In the genomic region with DNA sequence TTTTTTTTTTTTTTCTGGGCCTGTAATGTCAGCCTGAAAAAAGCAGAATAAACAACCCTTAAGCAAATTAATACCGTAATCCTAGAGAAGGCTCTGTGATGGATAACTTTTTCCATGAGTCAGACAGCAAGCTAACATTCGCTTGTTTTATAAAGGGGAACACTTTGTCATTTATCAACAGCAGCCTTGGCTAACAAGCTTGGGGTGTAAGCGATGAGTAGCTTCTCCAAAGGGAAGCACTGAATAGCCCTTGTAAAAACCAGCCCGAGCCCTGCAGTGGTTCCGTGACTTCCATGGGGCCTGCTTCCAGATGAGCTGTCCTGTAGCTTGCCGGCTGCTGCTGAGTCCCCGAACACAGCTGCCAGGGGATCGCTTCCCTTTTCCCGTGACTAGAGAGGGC, we compare ENCODE assay signal across 8 cellular contexts. TPM values are rescaled to one million over a fixed set of nuclear protein-coding genes. Genes with fewer than 3 reads are reported as not detected.
DNase-seq lines count a peak whose midpoint lies in the region; ATAC-seq and TF ChIP-seq lines count a peak whose summit lies in the region.

No MANE protein-coding gene starts in this region.

- H3K36me3 ChIP-seq in lower lobe of right lung (peaks cover 62% of the 10 kb centered on the region), thyroid gland (peaks cover 0 to 21% of the 10 kb centered on the region in 2 donors)

- TF ChIP-seq CTCF in MCF 10A (IDR thresholded peaks at IDR 0.05; ENCODE audit: unreplicated experiment) (no peak), lower lobe of right lung (IDR thresholded peaks at IDR 0.05) (no peak), thyroid gland (IDR thresholded peaks at IDR 0.05) (no peak)

- H3K27ac ChIP-seq in lower lobe of right lung (peak overlapping the region; percentile 83), thyroid gland (peak overlapping the region; percentile 92 to 98 (median 92))

- H3K4me1 ChIP-seq in lower lobe of right lung (peaks cover 97% of the 10 kb centered on the region), thyroid gland (peaks cover 75 to 100% of the 10 kb centered on the region in 2 donors)

- H3K27me3 ChIP-seq in lower lobe of right lung (ENCODE audit: low read depth), result no peaks in the 10 kb centered on the region
- no peaks in the 10 kb centered on the region for H3K27me3 ChIP-seq in thyroid gland

- H3K4me3 ChIP-seq in lower lobe of right lung, result no peak overlapping the region
- H3K4me3 ChIP-seq in thyroid gland (replicated peaks in 1 of 3), result no peak overlapping the region

- H3K36me3 Mint-ChIP-seq in MCF 10A (ENCODE audit: insufficient read depth, unreplicated experiment), result peaks cover 39% of the 10 kb centered on the region
- H3K36me3 Mint-ChIP-seq in activated CD4-positive, alpha-beta memory T cell treated with anti-CD3 and anti-CD28 coated beads, Interleukin-2, amount 10 ng/mL, durations not matched to agents 7 days and 5 days (ENCODE audit: low read depth), result no peaks in the 10 kb centered on the region

- no peaks in the 10 kb centered on the region for H3K9me3 Mint-ChIP-seq in MCF 10A (ENCODE audit: unreplicated experiment)
- H3K9me3 Mint-ChIP-seq in activated CD4-positive, alpha-beta memory T cell treated with anti-CD3 and anti-CD28 coated beads, Interleukin-2, amount 10 ng/mL, durations not matched to agents 7 days and 5 days, result no peaks in the 10 kb centered on the region

- H3K27me3 Mint-ChIP-seq in MCF 10A (ENCODE audit: insufficient read depth, unreplicated experiment), result no peaks in the 10 kb centered on the region
- H3K27me3 Mint-ChIP-seq in activated CD4-positive, alpha-beta memory T cell treated with anti-CD3 and anti-CD28 coated beads, Interleukin-2, amount 10 ng/mL, durations not matched to agents 7 days and 5 days, result peaks cover 4% of the 10 kb centered on the region

- no peaks in the 10 kb centered on the region for H3K9me3 ChIP-seq in lower lobe of right lung
- no peaks in the 10 kb centered on the region for H3K9me3 ChIP-seq in thyroid gland

- no peak overlapping the region for H3K4me3 Mint-ChIP-seq in MCF 10A (ENCODE audit: unreplicated experiment)
- H3K4me3 Mint-ChIP-seq in activated CD4-positive, alpha-beta memory T cell treated with anti-CD3 and anti-CD28 coated beads, Interleukin-2, amount 10 ng/mL, durations not matched to agents 7 days and 5 days, result no peak overlapping the region

- TF ChIP-seq POLR2A in thyroid gland (IDR thresholded peaks at IDR 0.05), result peak in 1 of 2 donors; percentile 47

- POLR2A ChIA-PET in MCF 10A (lab: Yijun Ruan, JAX), result interaction anchor here (0.6 to 21.3 kb wide), 17 partner anchors 9 to 154 kb away, joined by 3 to 480 read pairs (median 5); a partner anchor contains a TSS
- POLR2A ChIA-PET in activated CD4-positive, alpha-beta memory T cell treated with anti-CD3 and anti-CD28 coated beads, Interleukin-2, amount 10 ng/mL, durations not matched to agents 7 days and 5 days (lab: Charles Lee), result no interaction called here

- 26 to 34% methylated on average over 9 of the region's 9 CpGs for WGBS in thyroid gland, 2 donors

- peak; percentile 43 to 48 for ATAC-seq in lower lobe of right lung

- DNase-seq in stimulated activated CD4-positive, alpha-beta T cell treated with anti-CD3 and anti-CD28 coated beads, Interleukin-15, amount 100 ng/mL, for 24 hours, result peak; percentile 10
- DNase-seq in stimulated activated CD4-positive, alpha-beta T cell treated with anti-CD3 and anti-CD28 coated beads, Interleukin-4, amount 100 ng/mL, for 4 hours, result no peak
- peak; percentile 40 for DNase-seq in MCF 10A (ENCODE audit: unreplicated experiment)
- DNase-seq in lower lobe of right lung, result peak; percentile 65
- peak; percentile 52 to 58 for DNase-seq in thyroid gland
- DNase-seq in T-helper 1 cell, result no peak
- no peak for DNase-seq in activated CD4-positive, alpha-beta memory T cell treated with anti-CD3 and anti-CD28 coated beads, Interleukin-2, amount 10 ng/mL, durations not matched to agents 7 days and 5 days
- DNase-seq in SKM-1 treated with dmso at 0.1 percent for 144 hours (lab: John Stamatoyannopoulos, UW; ENCODE audit: unreplicated experiment), result no peak

- CTCF ChIA-PET in MCF 10A (lab: Yijun Ruan, JAX), result interaction anchor here (0.6 to 20.5 kb wide), 17 partner anchors 10 to 912 kb away, joined by 3 to 290 read pairs (median 6); no protein-coding TSS in a partner anchor
- CTCF ChIA-PET in activated CD4-positive, alpha-beta memory T cell treated with anti-CD3 and anti-CD28 coated beads, Interleukin-2, amount 10 ng/mL, durations not matched to agents 7 days and 5 days (lab: Charles Lee), result interaction anchor here (0.7 to 2.3 kb wide), 3 partner anchors 34 to 1373 kb away, joined by 3 to 8 read pairs (median 3); no protein-coding TSS in a partner anchor

- H3K4me1 Mint-ChIP-seq in MCF 10A (ENCODE audit: insufficient read depth, unreplicated experiment), result peaks cover 46% of the 10 kb centered on the region
- H3K4me1 Mint-ChIP-seq in activated CD4-positive, alpha-beta memory T cell treated with anti-CD3 and anti-CD28 coated beads, Interleukin-2, amount 10 ng/mL, durations not matched to agents 7 days and 5 days, result peaks cover 12% of the 10 kb centered on the region

- intact Hi-C loops in MCF 10A (cut with micrococcal nuclease), result loop anchor here (5.0 kb wide), 2 partner anchors 33 to 42 kb away; no protein-coding TSS in a partner anchor
- intact Hi-C loops in lower lobe of right lung (cut with DNase I), result no loop called here
- intact Hi-C loops in thyroid gland (cut with DNase I), result loop anchor here (5.0 to 10.0 kb wide), 3 partner anchors 47 to 305 kb away; a partner anchor contains a TSS

- H3K27ac Mint-ChIP-seq in MCF 10A (ENCODE audit: low read depth, unreplicated experiment), result peak overlapping the region; percentile 98
- H3K27ac Mint-ChIP-seq in activated CD4-positive, alpha-beta memory T cell treated with anti-CD3 and anti-CD28 coated beads, Interleukin-2, amount 10 ng/mL, durations not matched to agents 7 days and 5 days, result no peak overlapping the region

- no TSS peak for BruUV-seq in MCF 10A (replicated peaks; lab: Mats Ljungman, UMichigan)

RNA-seq across cellular contexts. Expression of a gene that starts 29.6 kb away (rescaled TPM):
- total RNA-seq in MCF 10A (2022) (31.1 and 40.7 TPM in 2 replicates), lower lobe of right lung (437 TPM), thyroid gland (100 to 1,000 TPM; 367 to 494 (median 375) TPM)
- total RNA-seq in activated CD4-positive, alpha-beta memory T cell treated with anti-CD3 and anti-CD28 coated beads, Interleukin-2, amount 10 ng/mL, durations not matched to agents 7 days and 5 days, result 1 to 10 TPM in 1 of 2 experiments, under 1 TPM in 1; 0.90 to 1.0 TPM

Comparison
In these comparisons a context has a peak if more than half of its experiments do, and no peak if none do; other contexts are left out.
1. DNase-seq: peak in stimulated activated CD4-positive, alpha-beta T cell treated with anti-CD3 and anti-CD28 coated beads, Interleukin-15, amount 100 ng/mL, for 24 hours (single experiment), MCF 10A (single experiment), lower lobe of right lung (single experiment) and thyroid gland (2 of 2); none in stimulated activated CD4-positive, alpha-beta T cell treated with anti-CD3 and anti-CD28 coated beads, Interleukin-4, amount 100 ng/mL, for 4 hours (0 of 2), T-helper 1 cell (0 of 5), activated CD4-positive, alpha-beta memory T cell treated with anti-CD3 and anti-CD28 coated beads, Interleukin-2, amount 10 ng/mL, durations not matched to agents 7 days and 5 days (single experiment) and SKM-1 treated with dmso at 0.1 percent for 144 hours (single experiment).
2. RNA of a gene that starts 29.6 kb away (total RNA-seq): 437 TPM in lower lobe of right lung (single experiment), 367 to 494 TPM in thyroid gland and 31.1 to 40.7 TPM in MCF 10A; 0.90 to 1.0 TPM in activated CD4-positive, alpha-beta memory T cell treated with anti-CD3 and anti-CD28 coated beads, Interleukin-2, amount 10 ng/mL, durations not matched to agents 7 days and 5 days; every median in the first group is over 10 times any median in the second.